ENCODE assay signal across 1 cellular context in the genomic region with DNA sequence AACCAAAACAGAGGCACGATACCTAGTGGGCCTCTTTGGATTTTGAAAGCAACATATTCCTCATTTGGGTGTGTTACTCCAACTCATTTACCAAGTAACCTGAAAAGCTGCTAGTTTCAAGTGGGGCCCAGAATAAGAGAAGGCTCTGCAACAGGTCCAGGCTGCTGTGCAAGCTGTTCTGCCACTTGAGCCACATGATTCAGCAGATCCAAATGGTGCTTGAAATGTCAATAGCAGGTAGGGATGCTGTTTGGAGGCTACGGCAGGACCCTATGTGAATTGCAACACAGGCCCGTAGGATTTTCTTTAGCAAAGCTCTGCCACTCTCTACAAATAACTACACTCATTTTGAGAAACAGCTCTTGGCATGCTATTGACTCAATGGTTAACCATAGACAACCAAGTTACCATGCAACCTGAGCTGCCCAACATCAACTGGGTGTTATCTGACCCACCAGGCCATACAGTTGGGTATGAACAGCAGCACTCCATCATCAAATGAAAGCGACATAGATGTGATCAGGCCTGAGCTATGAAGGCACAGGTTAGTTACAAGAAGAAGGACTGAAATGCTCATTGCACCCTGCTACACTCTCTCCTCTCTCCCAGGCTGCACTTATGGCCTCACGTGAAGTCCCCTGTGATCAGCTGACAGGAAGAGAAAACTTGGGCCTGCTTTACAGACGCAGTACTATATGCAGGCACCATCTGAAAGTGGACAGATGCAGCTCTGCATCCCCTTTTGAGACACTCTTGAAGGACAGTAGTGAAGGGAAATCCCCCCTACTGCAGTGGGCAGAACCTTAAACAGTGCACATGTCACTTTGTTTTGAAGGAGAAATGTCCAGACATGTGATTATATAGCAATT.
TF ChIP-seq lines count a peak whose summit lies in the region.

No MANE protein-coding gene starts in this region.

TF ChIP-seq in H1, 55 proteins besides CTCF, POLR2A, EP300 and RAD21 (continued from another document):
- TF ChIP-seq SP1 (IDR thresholded peaks at IDR 0.05; ENCODE audit: low read depth, low read length) (no peak), BRCA1 (IDR thresholded peaks at IDR 0.05; ENCODE audit: low read depth, low read length) (no peak), SAP30 (IDR thresholded peaks at IDR 0.05; ENCODE audit: insufficient read depth, insufficient replicate concordance, low read length) (no peak), TCF12 (IDR thresholded peaks at IDR 0.05; ENCODE audit: low read depth, low read length) (no peak), SIX5 (IDR thresholded peaks at IDR 0.05; ENCODE audit: low read depth, low read length) (no peak), CBX5 (IDR thresholded peaks at IDR 0.05; ENCODE audit: low read depth, low read length) (no peak), FOSL1 (IDR thresholded peaks at IDR 0.05; ENCODE audit: insufficient read depth, low read depth, low read length) (no peak)
